ENCODE assay signal across 23 cellular contexts in genomic region chr1:230387296-230387695, GRCh38. TPM values are rescaled to one million over a fixed set of nuclear protein-coding genes. Genes with fewer than 3 reads are reported as not detected.
DNase-seq lines count a peak whose midpoint lies in the region; ATAC-seq and TF ChIP-seq lines count a peak whose summit lies in the region.
"Had no signal": no experiment of that assay in that cellular context is flagged by ENCODE, and none has a peak within 500 bp of the region (broad histone marks: within the 10 kb centered on the region; RNA-seq: fewer than 3 reads in every experiment).

No MANE protein-coding gene starts in this region.

- WGBS in endodermal cell (ENCODE audit: insufficient coverage in 1 of 2, insufficient read length in 1 of 2), 2 experiments = 60 to 96% methylated on average over 1 to 2 of the region's 2 CpGs

- H3K4me1 ChIP-seq in endodermal cell (ENCODE audit: control insufficient read depth, insufficient read depth, low read length) = no peaks in the 10 kb centered on the region

- TF ChIP-seq CTCF in brain (conservative IDR thresholded peaks at IDR 0.05) (no peak), endodermal cell (conservative IDR thresholded peaks at IDR 0.05) (no peak)

- no peak overlapping the region for H3K27ac ChIP-seq in endodermal cell (ENCODE audit: low read depth, low read length)
- H3K27ac ChIP-seq: A549; BLaER1 treated with 17β-estradiol and CSF1 and Interleukin-3, amounts not matched to agents 10 nM and 100 nM; GM23248 had no signal

- no peak overlapping the region for H3K4me3 ChIP-seq in endodermal cell (ENCODE audit: low read length)
- H3K4me3 ChIP-seq: A549; BLaER1 treated with 17β-estradiol and CSF1 and Interleukin-3, amounts not matched to agents 10 nM and 100 nM; GM12878; GM23248 had no signal

- H3K4me3 Mint-ChIP-seq in brain (no peak overlapping the region), endodermal cell (no peak overlapping the region)
- H3K4me3 Mint-ChIP-seq: CD14-positive monocyte; CD4-positive, alpha-beta T cell; CD8-positive, alpha-beta memory T cell; H9 had no signal

- H3K9me3 Mint-ChIP-seq in brain (no peaks in the 10 kb centered on the region), endodermal cell (no peaks in the 10 kb centered on the region)
- H3K9me3 Mint-ChIP-seq: CD4-positive, alpha-beta T cell; CD8-positive, alpha-beta memory T cell; H9 had no signal

- H3K36me3 Mint-ChIP-seq in brain (peaks cover 23% of the 10 kb centered on the region), endodermal cell (ENCODE audit: low read depth) (no peaks in the 10 kb centered on the region)
- H3K36me3 Mint-ChIP-seq: CD14-positive monocyte; CD8-positive, alpha-beta memory T cell had no signal

- peak overlapping the region in 3 of 5 experiments; percentile 7 to 83 (median 26) for H3K27ac Mint-ChIP-seq in brain
- no peak overlapping the region for H3K27ac Mint-ChIP-seq in endodermal cell
- H3K27ac Mint-ChIP-seq: CD4-positive, alpha-beta T cell; CD8-positive, alpha-beta memory T cell had no signal

- ATAC-seq in left ventricle myocardium superior (no peak), GM18505 (IDR thresholded peaks at IDR 0.05; ENCODE audit: unreplicated experiment) (no peak)
- ATAC-seq: A549, GM12878, HCT116 had no signal

- no peaks in the 10 kb centered on the region for H3K27me3 ChIP-seq in endodermal cell (ENCODE audit: control insufficient read depth, insufficient read depth, low read length, poor library complexity, severe bottlenecking)
- H3K27me3 ChIP-seq: BE2C; BLaER1 treated with 17β-estradiol and CSF1 and Interleukin-3, amounts not matched to agents 10 nM and 100 nM had no signal

- TF ChIP-seq POLR2A in GM18505 (IDR thresholded peaks at IDR 0.05; ENCODE audit: borderline replicate concordance, extremely low read depth, insufficient read depth, insufficient read length) = no peak

- no peaks in the 10 kb centered on the region for H3K9me3 ChIP-seq in endodermal cell (ENCODE audit: control insufficient read depth, low read length)
- H3K9me3 ChIP-seq: A549; BE2C; BLaER1 treated with 17β-estradiol and CSF1 and Interleukin-3, amounts not matched to agents 10 nM and 100 nM had no signal

- H3K36me3 ChIP-seq in endodermal cell (ENCODE audit: control insufficient read depth, insufficient read depth, low read length) = no peaks in the 10 kb centered on the region
- H3K36me3 ChIP-seq: BE2C had no signal

- no peak overlapping the region for H3K9ac ChIP-seq in endodermal cell (ENCODE audit: extremely low read depth, low read length, poor library complexity, severe bottlenecking)
- H3K9ac ChIP-seq: BLaER1 treated with 17β-estradiol and CSF1 and Interleukin-3, amounts not matched to agents 10 nM and 100 nM; GM23248 had no signal

- intact Hi-C loops in cardiac septum (cut with DNase I) (no loop called here), left ventricle myocardium superior (cut with micrococcal nuclease) (no loop called here)

- H3K4me1 Mint-ChIP-seq in brain = peaks cover 60% of the 10 kb centered on the region
- H3K4me1 Mint-ChIP-seq in endodermal cell = peaks cover 11% of the 10 kb centered on the region
- H3K4me1 Mint-ChIP-seq: CD14-positive monocyte; CD8-positive, alpha-beta memory T cell had no signal

- peaks cover 5% of the 10 kb centered on the region for H3K27me3 Mint-ChIP-seq in brain
- H3K27me3 Mint-ChIP-seq in endodermal cell (ENCODE audit: insufficient read depth) = no peaks in the 10 kb centered on the region

- DNase-seq in cardiac septum (ENCODE audit: low spot score) = peak; percentile 51
- no peak for DNase-seq in left ventricle myocardium superior
- peak; percentile 38 for DNase-seq in endodermal cell
- no peak for DNase-seq in cortex of kidney (lab: John Stamatoyannopoulos, UW)
- DNase-seq: 8988T; ACHN; AML-193; BE2C; CD4-positive, alpha-beta T cell; CD8-positive, alpha-beta memory T cell; DMS 273 treated with DMSO at 0.1 percent for 48 hours; DMS79; EL; GDM1; GM23248; H9 had no signal

RNA-seq across cellular contexts. Expression of gene PGBD5, which starts 38.8 kb away (rescaled TPM):
- total RNA-seq in cardiac septum (14.0 TPM), left ventricle myocardium superior (16.1 TPM), endodermal cell (1 to 10 TPM; 1.3 to 4.6 TPM)
- 38.5 TPM for polyA plus RNA-seq in brain (ENCODE audit: insufficient read depth, low read depth, low replicate concordance)
- polyA plus RNA-seq in endodermal cell (2013, experiment 1 of 2) = 5.8 TPM
- polyA plus RNA-seq in endodermal cell (2013, experiment 2 of 2) = 4.1 TPM
- total RNA-seq: CD4-positive, alpha-beta T cell; CD8-positive, alpha-beta memory T cell had no signal
- polyA plus RNA-seq: CD14-positive monocyte; CD8-positive, alpha-beta memory T cell; GM12878 had no signal

Comparison
In these comparisons a context has a peak if more than half of its experiments do, and no peak if none do; other contexts are left out.
1. DNase-seq: peak in cardiac septum (single experiment) and endodermal cell (single experiment); none in left ventricle myocardium superior (single experiment) and cortex of kidney (single experiment).